Comparison of ENCODE assay signal across 16 cellular contexts in the genomic region with DNA sequence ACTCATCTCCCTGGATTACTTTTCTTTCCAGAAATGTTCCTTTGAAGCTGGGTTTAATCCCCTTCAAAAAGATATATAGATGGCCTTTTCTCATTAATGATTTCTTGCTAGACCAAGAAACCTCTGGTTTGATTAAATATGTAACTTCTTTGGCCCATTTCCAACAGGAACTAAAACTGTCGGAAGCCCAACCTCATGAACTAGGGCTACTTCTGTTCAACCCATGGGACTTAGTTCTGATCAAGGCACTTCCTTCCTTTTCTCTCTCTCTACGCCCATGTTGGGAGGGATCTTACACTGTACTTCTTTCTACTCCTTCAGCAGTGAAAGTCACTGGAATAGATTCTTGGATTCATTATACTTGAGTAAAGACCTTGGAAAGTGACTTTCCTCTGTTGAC.
DNase-seq lines count a peak whose midpoint lies in the region; ATAC-seq lines count a peak whose summit lies in the region.
"Had no signal": no experiment of that assay in that cellular context is flagged by ENCODE, and none has a peak within 500 bp of the region (broad histone marks: within the 10 kb centered on the region; RNA-seq: fewer than 3 reads in every experiment).

No MANE protein-coding gene starts in this region.

- no peak overlapping the region for H3K9ac ChIP-seq in BLaER1

- H3K27me3 ChIP-seq in BLaER1 = no peaks in the 10 kb centered on the region
- H3K27me3 ChIP-seq: neutrophil had no signal

- no peaks in the 10 kb centered on the region for H4K20me1 ChIP-seq in BLaER1

- ATAC-seq in GM21423 (IDR thresholded peaks at IDR 0.05; ENCODE audit: unreplicated experiment) = peak; percentile 89
- ATAC-seq in HG03432 (IDR thresholded peaks at IDR 0.05; ENCODE audit: unreplicated experiment) = peak; percentile 65
- ATAC-seq: activated naive CD8-positive, alpha-beta T cell treated with anti-CD3 and anti-CD28 coated beads, Interleukin-2, amount 50 U/mL, for 24 hours had no signal

- H3K4me3 ChIP-seq in BLaER1 = no peak overlapping the region
- H3K4me3 ChIP-seq: skin epidermis had no signal

- peaks cover 44% of the 10 kb centered on the region for H3K9me3 ChIP-seq in BLaER1
- H3K9me3 ChIP-seq: neutrophil had no signal

- DNase-seq in RPMI8226 = peak; percentile 28
- DNase-seq in stimulated activated CD4-positive, alpha-beta T cell treated with anti-CD3 and anti-CD28 coated beads, Interleukin-2, amount 100 ng/mL, for 24 hours = no peak
- no peak for DNase-seq in NCI-H2029 treated with DMSO at 0.1 percent for 48 hours (lab: John Stamatoyannopoulos, UW)
- no peak for DNase-seq in RKO (ENCODE audit: low spot score)
- no peak for DNase-seq in NCI-H446 treated with DMSO at 0.1 percent for 48 hours (lab: John Stamatoyannopoulos, UW)
- DNase-seq: activated CD4-positive, alpha-beta T cell treated with anti-CD3 and anti-CD28 coated beads, Interleukin-2, amount 10 ng/mL, durations not matched to agents 24 days and 14 days; activated naive CD8-positive, alpha-beta T cell treated with anti-CD3 and anti-CD28 coated beads, Interleukin-2, amount 50 U/mL, for 24 hours; activated T-cell treated with anti-CD3 and anti-CD28 coated beads, Interleukin-2, amount 50 U/mL, for 24 hours; endodermal cell; mesendoderm; NCI-H2029 had no signal

- no peak overlapping the region for H3K27ac ChIP-seq in BLaER1
- H3K27ac ChIP-seq: neutrophil, skin epidermis had no signal

- no peaks in the 10 kb centered on the region for H3K36me3 ChIP-seq in BLaER1
- H3K36me3 ChIP-seq: neutrophil had no signal

- peak overlapping the region; percentile 65 for H3K4me2 ChIP-seq in BLaER1

- H3K4me1 ChIP-seq in BLaER1 = peaks cover 18% of the 10 kb centered on the region
